ENCODE assay signal across 16 cellular contexts in genomic region chr11:106959800-106960199, GRCh38. TPM values are rescaled to one million over a fixed set of nuclear protein-coding genes. Genes with fewer than 3 reads are reported as not detected.
DNase-seq lines count a peak whose midpoint lies in the region; ATAC-seq, FAIRE-seq and TF ChIP-seq lines count a peak whose summit lies in the region.
"Had no signal": no experiment of that assay in that cellular context is flagged by ENCODE, and none has a peak within 500 bp of the region (broad histone marks: within the 10 kb centered on the region; RNA-seq: fewer than 3 reads in every experiment).

No MANE protein-coding gene starts in this region.

- ATAC-seq in HG02571 (IDR thresholded peaks at IDR 0.05; ENCODE audit: unreplicated experiment) (no peak), HG03159 (IDR thresholded peaks at IDR 0.05; ENCODE audit: unreplicated experiment) (no peak)
- ATAC-seq: esophagus mucosa had no signal

- H3K27ac Mint-ChIP-seq in progenitor cell of endocrine pancreas, result peak overlapping the region; percentile 38
- H3K27ac Mint-ChIP-seq: dendritic cell treated with granulocyte-macrophage colony-stimulating factor and Interleukin-4, amounts not matched to agents 40 ng/mL and 50 ng/mL, for 4 days had no signal

- no peaks in the 10 kb centered on the region for H3K27me3 Mint-ChIP-seq in progenitor cell of endocrine pancreas
- H3K27me3 Mint-ChIP-seq: dendritic cell treated with granulocyte-macrophage colony-stimulating factor and Interleukin-4, amounts not matched to agents 40 ng/mL and 50 ng/mL, for 4 days had no signal

- peaks cover 21% of the 10 kb centered on the region for H3K4me1 ChIP-seq in adipocyte (ENCODE audit: control insufficient read depth, insufficient read depth, low read length)
- H3K4me1 ChIP-seq: BLaER1 treated with 17β-estradiol and CSF1 and Interleukin-3, amounts not matched to agents 10 nM and 100 nM had no signal

- H3K27me3 ChIP-seq in adipocyte (replicated peaks; ENCODE audit: control insufficient read depth, insufficient read depth, low read length), result no peaks in the 10 kb centered on the region
- H3K27me3 ChIP-seq: BLaER1 treated with 17β-estradiol and CSF1 and Interleukin-3, amounts not matched to agents 10 nM and 100 nM; SJSA1 had no signal

- H3K9me3 ChIP-seq in adipocyte (ENCODE audit: control insufficient read depth, low read length), result no peaks in the 10 kb centered on the region
- H3K9me3 ChIP-seq: BLaER1 treated with 17β-estradiol and CSF1 and Interleukin-3, amounts not matched to agents 10 nM and 100 nM; SJSA1 had no signal

- peak; percentile 3 for FAIRE-seq in G401.6 (lab: Jason Lieb, UNC)

- H3K36me3 Mint-ChIP-seq in progenitor cell of endocrine pancreas (ENCODE audit: insufficient read depth), result peaks cover 25% of the 10 kb centered on the region

- no peak for TF ChIP-seq CTCF in fibroblast of the aortic adventitia (IDR thresholded peaks at IDR 0.05; ENCODE audit: insufficient read depth, low read length)
- TF ChIP-seq CTCF in progenitor cell of endocrine pancreas (IDR thresholded peaks at IDR 0.05; ENCODE audit: unreplicated experiment), result no peak

- no peak overlapping the region for H3K4me3 Mint-ChIP-seq in progenitor cell of endocrine pancreas (ENCODE audit: low read depth)
- H3K4me3 Mint-ChIP-seq: dendritic cell treated with granulocyte-macrophage colony-stimulating factor and Interleukin-4, amounts not matched to agents 40 ng/mL and 50 ng/mL, for 4 days had no signal

- H3K9ac ChIP-seq in adipocyte (ENCODE audit: low read length), result no peak overlapping the region
- H3K9ac ChIP-seq: BLaER1 treated with 17β-estradiol and CSF1 and Interleukin-3, amounts not matched to agents 10 nM and 100 nM had no signal

- no peak overlapping the region for H3K4me3 ChIP-seq in adipocyte (ENCODE audit: low read length)
- H3K4me3 ChIP-seq in fibroblast of the aortic adventitia (ENCODE audit: low read depth, low read length), result no peak overlapping the region
- H3K4me3 ChIP-seq: BLaER1 treated with 17β-estradiol and CSF1 and Interleukin-3, amounts not matched to agents 10 nM and 100 nM; SJSA1 had no signal

- DNase-seq in adipocyte (ENCODE audit: low read depth) (peak; percentile 77), fibroblast of the aortic adventitia (ENCODE audit: low read depth) (peak; percentile 6), progenitor cell of endocrine pancreas (ENCODE audit: low spot score, unreplicated experiment) (no peak), COR-L47 (lab: John Stamatoyannopoulos, UW) (no peak)
- DNase-seq: activated CD4-positive, CD25-positive, alpha-beta regulatory T cell treated with anti-CD3 and anti-CD28 coated beads, Interleukin-2, amount 50 U/mL, for 72 hours; activated effector memory CD4-positive, alpha-beta T cell treated with Interleukin-2 at 50 U/mL for 16 hours; Karpas-422; NCI-H1092 treated with DMSO at 0.1 percent for 48 hours; OCI-M1 had no signal

- peaks cover 7% of the 10 kb centered on the region for H3K9me3 Mint-ChIP-seq in progenitor cell of endocrine pancreas (ENCODE audit: low read depth)

- no peaks in the 10 kb centered on the region for H3K36me3 ChIP-seq in adipocyte (ENCODE audit: control insufficient read depth, insufficient read depth, low read length, severe bottlenecking)
- H3K36me3 ChIP-seq: BLaER1 treated with 17β-estradiol and CSF1 and Interleukin-3, amounts not matched to agents 10 nM and 100 nM; SJSA1 had no signal

- H3K4me1 Mint-ChIP-seq in progenitor cell of endocrine pancreas (ENCODE audit: low read depth), result peaks cover 14% of the 10 kb centered on the region

RNA-seq across cellular contexts. Expression of gene GUCY1A2, which starts 58.5 kb away (rescaled TPM):
- total RNA-seq in fibroblast of the aortic adventitia (ENCODE audit: low replicate concordance) (1.1 and 1.6 TPM in 2 replicates), progenitor cell of endocrine pancreas (36.5 and 38.5 TPM in 2 replicates)

Comparison
In these comparisons a context has a peak if more than half of its experiments do, and no peak if none do; other contexts are left out.
1. DNase-seq: peak in adipocyte (single experiment) and fibroblast of the aortic adventitia (single experiment); none in progenitor cell of endocrine pancreas (single experiment) and COR-L47 (single experiment).
2. RNA of gene GUCY1A2, which starts 58.5 kb away (total RNA-seq): 36.5 to 38.5 TPM in progenitor cell of endocrine pancreas; 1.1 to 1.6 TPM in fibroblast of the aortic adventitia; every median in the first group is over 10 times any median in the second.